ENCODE assay signal across 7 cellular contexts in genomic region chr2:159612255-159612901, GRCh38. TPM values are rescaled to one million over a fixed set of nuclear protein-coding genes. Genes with fewer than 3 reads are reported as not detected.
DNase-seq lines count a peak whose midpoint lies in the region; ATAC-seq, FAIRE-seq and TF ChIP-seq lines count a peak whose summit lies in the region.

No MANE protein-coding gene starts in this region.

- H3K36me3 ChIP-seq in HUES64 (ENCODE audit: insufficient read depth, low read length) (no peaks in the 10 kb centered on the region), fibroblast of lung (ENCODE audit: control insufficient read depth, insufficient read depth, low read length) (no peaks in the 10 kb centered on the region), small intestine (ENCODE audit: control insufficient read depth in 2 of 2, insufficient read depth in 2 of 2, low read length in 2 of 2) (no peaks in the 10 kb centered on the region)

- H3K9me3 ChIP-seq in HUES64 (ENCODE audit: insufficient read depth, low read depth, low read length) (no peaks in the 10 kb centered on the region), fibroblast of lung (ENCODE audit: control insufficient read depth, insufficient read depth, low read depth, low read length) (no peaks in the 10 kb centered on the region), small intestine (ENCODE audit: control insufficient read depth, low read depth) (no peaks in the 10 kb centered on the region)

- H3K9ac ChIP-seq in HUES64 (ENCODE audit: low read depth, low read length), result no peak overlapping the region
- H3K9ac ChIP-seq in fibroblast of lung (ENCODE audit: insufficient read depth, low read length), result no peak overlapping the region

- DNase-seq in NCI-H82 treated with DMSO at 0.1 percent for 48 hours (lab: John Stamatoyannopoulos, UW; ENCODE audit: unreplicated experiment) (peak; percentile 81), fibroblast of lung (ENCODE audit: low read depth in 2 of 2) (peak; percentile 44 to 71), small intestine (peak; percentile 38), cortex of kidney (lab: John Stamatoyannopoulos, UW) (no peak)
- no peak for DNase-seq in activated CD4-positive, CD25-positive, alpha-beta regulatory T cell (lab: John Stamatoyannopoulos, UW)

- H3K79me2 ChIP-seq in fibroblast of lung (ENCODE audit: control insufficient read depth, insufficient read depth, low read length), result peaks cover 22% of the 10 kb centered on the region

- ATAC-seq in GM21390 (IDR thresholded peaks at IDR 0.05; ENCODE audit: unreplicated experiment), result no peak

- H2AFZ ChIP-seq in fibroblast of lung (ENCODE audit: low read length), result no peak overlapping the region

- H4K20me1 ChIP-seq in fibroblast of lung (ENCODE audit: control insufficient read depth, extremely low read depth, insufficient read depth, low read length), result no peaks in the 10 kb centered on the region

- FAIRE-seq in small intestine (lab: Jason Lieb, UNC), result no peak

- H3K4me3 ChIP-seq in HUES64 (ENCODE audit: low read length) (peak overlapping the region; percentile 23), fibroblast of lung (replicated peaks in 1 of 4; ENCODE audit: control extremely low read depth in 1 of 4, insufficient read depth in 1 of 4, low read depth in 3 of 4, low read length in 4 of 4) (peak overlapping the region in 2 of 4 experiments; percentile 20 to 22), small intestine (ENCODE audit: low read depth in 1 of 2, low read length in 2 of 2) (no peak overlapping the region)

- TF ChIP-seq CTCF in fibroblast of lung (conservative IDR thresholded peaks at IDR 0.05 in 1 of 2, IDR thresholded peaks at IDR 0.05 in 1 of 2; ENCODE audit: low read depth in 1 of 2, low read length in 2 of 2), result no peak

- H3K4me2 ChIP-seq in fibroblast of lung (ENCODE audit: extremely low read depth, insufficient read depth, low read length), result peak overlapping the region; percentile 63

- 83% methylated on average over 1 of the region's 1 CpG for WGBS in HUES64
- WGBS in small intestine, 3 donors, result 46 to 60% (median 48%) methylated on average over 1 of the region's 1 CpG

- H3K4me1 ChIP-seq in HUES64 (ENCODE audit: insufficient read depth, low read length), result peaks cover 63% of the 10 kb centered on the region
- H3K4me1 ChIP-seq in fibroblast of lung (ENCODE audit: control insufficient read depth, extremely low read depth, insufficient read depth, low read length), result no peaks in the 10 kb centered on the region
- H3K4me1 ChIP-seq in small intestine (ENCODE audit: control insufficient read depth in 2 of 2, insufficient read depth in 1 of 2, low read depth in 1 of 2, low read length in 1 of 2), result peaks cover 0 to 5% of the 10 kb centered on the region in 2 donors

- no peaks in the 10 kb centered on the region for H3K27me3 ChIP-seq in HUES64 (ENCODE audit: insufficient read depth, low read length)
- no peaks in the 10 kb centered on the region for H3K27me3 ChIP-seq in fibroblast of lung (ENCODE audit: control insufficient read depth, insufficient read depth, low read length)
- no peaks in the 10 kb centered on the region for H3K27me3 ChIP-seq in small intestine (ENCODE audit: control insufficient read depth in 2 of 2, insufficient read depth in 2 of 2, low read length in 2 of 2)

- H3K27ac ChIP-seq in HUES64 (ENCODE audit: low read depth, low read length) (peak overlapping the region; percentile 38), fibroblast of lung (ENCODE audit: insufficient read depth, low read length) (no peak overlapping the region), small intestine (ENCODE audit: low read depth in 1 of 2, low read length in 1 of 2) (no peak overlapping the region)

RNA-seq across cellular contexts. Expression of gene BAZ2B, which starts 4.0 kb away (rescaled TPM):
- 17.1 TPM for polyA plus RNA-seq in HUES64 (2013, experiment 1 of 2)
- 15.5 TPM for polyA plus RNA-seq in HUES64 (2013, experiment 2 of 2)
- total RNA-seq in fibroblast of lung, result 47.0 and 61.8 TPM in 2 replicates
- 16.3 and 28.0 TPM in 2 replicates for polyA plus RNA-seq in fibroblast of lung
- polyA plus RNA-seq in fibroblast of lung (2012), result 8.7 and 17.1 TPM in 2 replicates
- polyA minus RNA-seq in fibroblast of lung (ENCODE audit: low replicate concordance), result 14.7 and 34.3 TPM in 2 replicates
- polyA plus RNA-seq in small intestine, result 10 to 100 TPM; 12.2 to 16.3 (median 15.7) TPM

Comparison
In these comparisons a context has a peak if more than half of its experiments do, and no peak if none do; other contexts are left out.
1. DNase-seq: peak in NCI-H82 treated with DMSO at 0.1 percent for 48 hours (single experiment), fibroblast of lung (2 of 2) and small intestine (single experiment); none in cortex of kidney (single experiment) and activated CD4-positive, CD25-positive, alpha-beta regulatory T cell (0 of 4).